In genomic region chr19:49362926-49363264, GRCh38 we compare ENCODE assay signal across 8 cellular contexts. TPM values are rescaled to one million over a fixed set of nuclear protein-coding genes. Genes with fewer than 3 reads are reported as not detected.
DNase-seq lines count a peak whose midpoint lies in the region; ATAC-seq lines count a peak whose summit lies in the region.

No MANE protein-coding gene starts in this region.

- H3K36me3 ChIP-seq in HUES64 (ENCODE audit: insufficient read depth, low read length) (peaks cover 18% of the 10 kb centered on the region), duodenal mucosa (ENCODE audit: control insufficient read depth in 1 of 2, insufficient read depth in 2 of 2, low read length in 2 of 2) (no peaks in the 10 kb centered on the region), mesodermal cell (ENCODE audit: control insufficient read depth, insufficient read depth, low read length) (peaks cover 27% of the 10 kb centered on the region)

- H3K4me1 ChIP-seq in HUES64 (ENCODE audit: insufficient read depth, low read length) (peaks cover 5% of the 10 kb centered on the region), duodenal mucosa (ENCODE audit: control insufficient read depth in 1 of 2, insufficient read depth in 2 of 2, low read length in 2 of 2) (peaks cover 12 to 17% of the 10 kb centered on the region in 2 donors), mesodermal cell (ENCODE audit: control insufficient read depth, insufficient read depth, low read length, poor library complexity, severe bottlenecking) (peaks cover 10% of the 10 kb centered on the region)

- WGBS in HUES64, result 2% methylated on average over 14 of the region's 14 CpGs
- 1 to 4% methylated on average over 11 to 13 of the region's 14 CpGs for WGBS in mesodermal cell (ENCODE audit: insufficient coverage in 2 of 2), 2 experiments

- H3K36me3 Mint-ChIP-seq in stimulated activated naive B cell treated with anti-CD40 and anti-IgM and Interleukin-4, amounts not matched to agents 10 μg/mL and 1 μg/mL and 100 μg/mL, for 72 hours, result no peaks in the 10 kb centered on the region

- ATAC-seq in stimulated activated naive B cell treated with anti-CD40 and anti-IgM and Interleukin-4, amounts not matched to agents 10 μg/mL and 1 μg/mL and 100 μg/mL, for 72 hours (replicated peaks), result no peak
- ATAC-seq in HG03139 (IDR thresholded peaks at IDR 0.05; ENCODE audit: unreplicated experiment), result no peak

- H3K4me3 ChIP-seq in HUES64 (ENCODE audit: low read length) (peak overlapping the region; percentile 100), duodenal mucosa (ENCODE audit: low read depth in 1 of 2, low read length in 2 of 2) (peak overlapping the region; percentile 72 to 73), mesodermal cell (ENCODE audit: extremely low read depth, insufficient read depth, low read length, poor library complexity, severe bottlenecking) (peak overlapping the region; percentile 91)

- no peaks in the 10 kb centered on the region for H3K27me3 ChIP-seq in HUES64 (ENCODE audit: insufficient read depth, low read length)
- H3K27me3 ChIP-seq in duodenal mucosa (ENCODE audit: control insufficient read depth in 1 of 2, insufficient read depth in 2 of 2, low read length in 2 of 2), result peaks cover 0 to 11% of the 10 kb centered on the region in 2 donors

- peaks cover 0 to 28% of the 10 kb centered on the region in 2 donors for H3K4me1 Mint-ChIP-seq in stimulated activated naive B cell treated with anti-CD40 and anti-IgM and Interleukin-4, amounts not matched to agents 10 μg/mL and 1 μg/mL and 100 μg/mL, for 72 hours

- no peak overlapping the region for H3K27ac Mint-ChIP-seq in stimulated activated naive B cell treated with anti-CD40 and anti-IgM and Interleukin-4, amounts not matched to agents 10 μg/mL and 1 μg/mL and 100 μg/mL, for 72 hours

- no peaks in the 10 kb centered on the region for H3K9me3 ChIP-seq in HUES64 (ENCODE audit: insufficient read depth, low read depth, low read length)
- H3K9me3 ChIP-seq in duodenal mucosa (ENCODE audit: control insufficient read depth in 1 of 2, low read length in 2 of 2), result no peaks in the 10 kb centered on the region
- H3K9me3 ChIP-seq in mesodermal cell (ENCODE audit: control insufficient read depth, low read length), result no peaks in the 10 kb centered on the region

- H3K27me3 Mint-ChIP-seq in stimulated activated naive B cell treated with anti-CD40 and anti-IgM and Interleukin-4, amounts not matched to agents 10 μg/mL and 1 μg/mL and 100 μg/mL, for 72 hours, result no peaks in the 10 kb centered on the region

- H3K9me3 Mint-ChIP-seq in stimulated activated naive B cell treated with anti-CD40 and anti-IgM and Interleukin-4, amounts not matched to agents 10 μg/mL and 1 μg/mL and 100 μg/mL, for 72 hours, result no peaks in the 10 kb centered on the region

- H3K9ac ChIP-seq in HUES64 (ENCODE audit: low read depth, low read length), result peak overlapping the region; percentile 100
- H3K9ac ChIP-seq in duodenal mucosa (ENCODE audit: low read depth in 1 of 2, low read length in 2 of 2), result peak overlapping the region in 1 of 2 donors; percentile 54

- DNase-seq in AG08395 (ENCODE audit: low spot score) (peak; percentile 38), NCI-H524 (lab: John Stamatoyannopoulos, UW) (no peak), OCI-M2 (lab: John Stamatoyannopoulos, UW; ENCODE audit: unreplicated experiment) (no peak)
- DNase-seq in stimulated activated naive B cell treated with anti-CD40 and anti-IgM and Interleukin-4, amounts not matched to agents 10 μg/mL and 1 μg/mL and 100 μg/mL, for 72 hours, result no peak

- H3K4me3 Mint-ChIP-seq in stimulated activated naive B cell treated with anti-CD40 and anti-IgM and Interleukin-4, amounts not matched to agents 10 μg/mL and 1 μg/mL and 100 μg/mL, for 72 hours, result no peak overlapping the region

- H3K27ac ChIP-seq in HUES64 (ENCODE audit: low read depth, low read length), result peak overlapping the region; percentile 52
- peak overlapping the region; percentile 39 for H3K27ac ChIP-seq in duodenal mucosa (ENCODE audit: low read depth, low read length)
- H3K27ac ChIP-seq in mesodermal cell (ENCODE audit: low read depth, low read length, severe bottlenecking), result peak overlapping the region; percentile 97

RNA-seq across cellular contexts. Expression of gene TEAD2, which starts 0.7 kb away (rescaled TPM):
- polyA plus RNA-seq in HUES64 (2013, experiment 1 of 2), result 122 TPM
- 121 TPM for polyA plus RNA-seq in HUES64 (2013, experiment 2 of 2)
- 107 TPM for polyA plus RNA-seq in mesodermal cell (2013, experiment 1 of 2)
- 98.6 TPM for polyA plus RNA-seq in mesodermal cell (2013, experiment 2 of 2)

RNA-seq across cellular contexts. Expression of gene DKKL1, which starts 0.8 kb away (rescaled TPM):
- 1.3 TPM for polyA plus RNA-seq in HUES64 (2013, experiment 1 of 2)
- 3.1 TPM for polyA plus RNA-seq in HUES64 (2013, experiment 2 of 2)
- 4.1 TPM for polyA plus RNA-seq in mesodermal cell (2013, experiment 1 of 2)
- 4.0 TPM for polyA plus RNA-seq in mesodermal cell (2013, experiment 2 of 2)

RNA-seq across cellular contexts. Expression of gene KASH5, which starts 25.2 kb away (rescaled TPM):
- polyA plus RNA-seq in HUES64 (2013, experiment 1 of 2), result not detected
- not detected for polyA plus RNA-seq in HUES64 (2013, experiment 2 of 2)
- polyA plus RNA-seq in mesodermal cell (2013, experiment 1 of 2), result 0.37 TPM
- polyA plus RNA-seq in mesodermal cell (2013, experiment 2 of 2), result not detected

RNA-seq across cellular contexts. Expression of gene CD37, which starts 27.7 kb away (rescaled TPM):
- not detected for polyA plus RNA-seq in HUES64 (2013, experiment 1 of 2)
- polyA plus RNA-seq in HUES64 (2013, experiment 2 of 2), result not detected
- polyA plus RNA-seq in mesodermal cell (2013, experiment 1 of 2), result not detected
- not detected for polyA plus RNA-seq in mesodermal cell (2013, experiment 2 of 2)

RNA-seq across cellular contexts. Expression of gene SLC6A16, which starts 37.9 kb away (rescaled TPM):
- 0.50 TPM for polyA plus RNA-seq in HUES64 (2013, experiment 1 of 2)
- 0.89 TPM for polyA plus RNA-seq in HUES64 (2013, experiment 2 of 2)
- polyA plus RNA-seq in mesodermal cell (2013, experiment 1 of 2), result 4.1 TPM
- polyA plus RNA-seq in mesodermal cell (2013, experiment 2 of 2), result 2.7 TPM

Comparison
In these comparisons a context has a peak if more than half of its experiments do, and no peak if none do; other contexts are left out.
1. H3K27ac ChIP-seq: peak in every context shown above with its lines; median percentile 97 in mesodermal cell; 52 in HUES64; 39 in duodenal mucosa.